34 cellular contexts compared by ENCODE assay signal in the genomic region with DNA sequence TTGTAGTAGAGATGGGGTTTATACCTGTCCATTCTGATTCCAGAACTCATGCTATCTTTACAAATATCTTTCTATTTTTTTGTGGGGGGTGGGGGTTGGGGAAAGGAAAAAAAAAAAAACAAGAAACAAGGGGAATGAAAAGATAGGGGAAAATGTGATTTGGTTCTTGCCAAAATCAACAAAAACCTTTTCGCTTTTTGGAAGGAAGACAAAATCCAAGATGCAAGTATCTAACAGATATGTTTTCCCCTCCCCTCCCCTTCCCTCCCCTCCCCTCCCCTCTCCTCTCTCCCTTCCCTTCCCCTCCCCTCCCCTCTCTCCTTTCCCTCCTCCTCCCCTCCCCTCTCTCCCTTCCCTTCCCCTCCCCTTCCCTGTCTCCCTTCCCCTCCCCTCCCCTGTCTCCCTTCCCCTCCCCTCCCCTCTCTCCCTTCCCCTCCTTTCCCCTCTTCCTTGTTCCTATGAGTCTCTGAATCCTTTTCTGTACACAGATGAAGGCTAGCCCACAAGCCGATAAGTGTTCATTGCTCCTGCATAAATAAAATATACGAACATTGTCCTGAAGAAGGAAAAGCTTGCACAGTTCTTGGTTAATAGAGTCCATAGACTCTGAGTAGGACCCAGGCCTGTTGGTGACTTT.
"Had no signal": no experiment of that assay in that cellular context is flagged by ENCODE, and none has a peak within 500 bp of the region (broad histone marks: within the 10 kb centered on the region; RNA-seq: fewer than 3 reads in every experiment).

No MANE protein-coding gene starts in this region.

- DNase-seq: Karpas-422, Kasumi-1, MG63, MM.1S, MV-4-11, NCI-H1048, NCI-H1092, NCI-H1092 treated with DMSO at 0.1 percent for 48 hours, NCI-H1105, NCI-H1105 treated with DMSO at 0.1 percent for 48 hours, NCI-H1417, NCI-H1417 treated with DMSO at 0.1 percent for 48 hours, NCI-H1436, NCI-H1436 treated with DMSO at 0.1 percent for 48 hours, NCI-H146, NCI-H1694, NCI-H1694 treated with DMSO at 0.1 percent for 48 hours, NCI-H187, NCI-H187 treated with DMSO at 0.1 percent for 48 hours, NCI-H1930, NCI-H2029, NCI-H2029 treated with DMSO at 0.1 percent for 48 hours, NCI-H2081, NCI-H2081 treated with DMSO at 0.1 percent for 48 hours, NCI-H2107, NCI-H2171, NCI-H2171 treated with DMSO at 0.1 percent for 48 hours, NCI-H2227 treated with DMSO at 0.1 percent for 48 hours, NCI-H226, NCI-H345, NCI-H446, NCI-H446 treated with DMSO at 0.1 percent for 48 hours, NCI-H510A, NCI-H510A treated with DMSO at 0.1 percent for 48 hours had no signal

- H3K9me3 ChIP-seq: MG63 had no signal

- H3K27me3 ChIP-seq: MG63 had no signal

- H3K4me3 ChIP-seq: MG63 had no signal

- H3K36me3 ChIP-seq: MG63 had no signal
